In the genomic region with DNA sequence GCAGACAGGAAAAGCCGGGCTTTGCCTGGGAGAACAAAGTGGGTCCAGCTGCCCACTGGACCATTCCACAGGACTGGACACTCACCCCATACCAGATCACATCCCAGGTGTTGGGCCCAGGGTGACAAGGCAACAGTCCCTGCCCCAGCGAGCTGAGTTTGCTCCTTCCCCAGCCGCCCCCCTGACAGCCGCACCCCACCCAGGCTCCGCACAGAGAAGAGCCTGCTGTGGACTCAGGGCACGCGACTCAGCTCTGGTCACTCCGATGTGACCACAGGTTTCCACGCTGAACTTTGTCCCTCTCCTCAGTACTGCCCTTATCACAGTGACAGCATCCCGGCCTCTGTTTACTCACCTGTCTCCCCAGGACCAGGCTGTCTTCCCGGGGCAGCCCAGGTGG, we compare ENCODE assay signal across 1 cellular context.
TF ChIP-seq lines count a peak whose summit lies in the region.

No MANE protein-coding gene starts in this region.

TF ChIP-seq in endothelial cell of umbilical vein, 7 proteins besides CTCF, POLR2A, EP300 and RAD21:
- no peak for TF ChIP-seq FOS (IDR thresholded peaks at IDR 0.05; ENCODE audit: borderline replicate concordance, insufficient read depth, low read length)
- no peak for TF ChIP-seq GATA2 (IDR thresholded peaks at IDR 0.05; ENCODE audit: insufficient read depth, insufficient read length, low read depth, low read length)
- no peak for TF ChIP-seq EZH2 (IDR thresholded peaks at IDR 0.05; ENCODE audit: borderline replicate concordance, low read depth, low read length, severe bottlenecking)
- no peak for TF ChIP-seq JUN (IDR thresholded peaks at IDR 0.05; ENCODE audit: borderline replicate concordance, insufficient read depth, insufficient read length, low read depth)
- TF ChIP-seq MYC (IDR thresholded peaks at IDR 0.05; ENCODE audit: low read depth, low read length): no peak
- TF ChIP-seq, protein P1, sequence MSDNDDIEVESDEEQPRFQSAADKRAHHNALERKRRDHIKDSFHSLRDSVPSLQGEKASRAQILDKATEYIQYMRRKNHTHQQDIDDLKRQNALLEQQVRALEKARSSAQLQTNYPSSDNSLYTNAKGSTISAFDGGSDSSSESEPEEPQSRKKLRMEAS (IDR thresholded peaks at IDR 0.05; ENCODE audit: insufficient read depth, insufficient read length): no peak
- no peak for TF ChIP-seq POLR2AphosphoS5 (IDR thresholded peaks at IDR 0.05; ENCODE audit: insufficient read depth, low read depth, low read length)
